Comparison of ENCODE assay signal across 34 cellular contexts in genomic region chr16:49016461-49016860, GRCh38.
"Had no signal": no experiment of that assay in that cellular context is flagged by ENCODE, and none has a peak within 500 bp of the region (broad histone marks: within the 10 kb centered on the region; RNA-seq: fewer than 3 reads in every experiment).

No MANE protein-coding gene starts in this region.

- H3K4me1 ChIP-seq: Peyer's patch, SJSA1 had no signal

- H3K9ac ChIP-seq: SK-N-SH had no signal

- H3K27ac Mint-ChIP-seq: activated CD4-positive, alpha-beta memory T cell treated with anti-CD3 and anti-CD28 coated beads, Interleukin-2, amount 10 ng/mL, durations not matched to agents 7 days and 5 days; activated CD8-positive, alpha-beta memory T cell treated with anti-CD3 and anti-CD28 coated beads, Interleukin-2, amount 10 ng/mL, durations not matched to agents 7 days and 5 days; activated naive CD8-positive, alpha-beta T cell treated with anti-CD3 and anti-CD28 coated beads for 36 hours; T-helper 17 cell had no signal

- H3K9me2 ChIP-seq: SK-N-SH had no signal

- H3K4me2 ChIP-seq: SK-N-SH had no signal

- DNase-seq: activated CD4-positive, alpha-beta memory T cell treated with anti-CD3 and anti-CD28 coated beads, Interleukin-2, amount 10 ng/mL, durations not matched to agents 7 days and 5 days; activated CD4-positive, alpha-beta T cell treated with anti-CD3 and anti-CD28 coated beads for 1 hour; activated CD4-positive, alpha-beta T cell treated with anti-CD3 and anti-CD28 coated beads for 48 hours; activated CD4-positive, CD25-positive, alpha-beta regulatory T cell; activated CD8-positive, alpha-beta memory T cell treated with anti-CD3 and anti-CD28 coated beads for 24 hours; activated CD8-positive, alpha-beta memory T cell treated with anti-CD3 and anti-CD28 coated beads, Interleukin-2, amount 10 ng/mL, durations not matched to agents 7 days and 5 days; activated CD8-positive, alpha-beta memory T cell treated with anti-CD3 and anti-CD28 coated beads, Interleukin-2, amount 50 U/mL, for 48 hours; activated effector memory CD4-positive, alpha-beta T cell treated with Interleukin-2 at 50 U/mL for 16 hours; activated naive CD4-positive, alpha-beta T cell; activated naive CD4-positive, alpha-beta T cell treated with anti-CD3 and anti-CD28 coated beads, Interleukin-2, amount 50 U/mL, for 16 hours; activated naive CD8-positive, alpha-beta T cell treated with anti-CD3 and anti-CD28 coated beads for 36 hours; activated T-cell treated with anti-CD3 and anti-CD28 coated beads, Interleukin-2, amount 50 U/mL, for 48 hours; amniotic stem cell; aorta; brain microvascular endothelial cell; NCI-H1417; NCI-H146; NCI-H187; NCI-H2029 treated with DMSO at 0.1 percent for 48 hours; NCI-H2107; NCI-H2171; NCI-H510A; NCI-H526; NCI-H748 treated with DMSO at 0.1 percent for 48 hours; NK-92 treated with Interleukin-12 subunit alpha and Interleukin-12 subunit beta, amount 100 ng/mL, for 24 hours; Peyer's patch; RPMI8226; SHP77 treated with DMSO at 0.1 percent for 48 hours; SK-N-SH; T-helper 17 cell; WERI-Rb-1 had no signal

- H3K4me3 ChIP-seq: Peyer's patch, SJSA1 had no signal

- H3K36me3 ChIP-seq: brain microvascular endothelial cell, Peyer's patch, SJSA1, WERI-Rb-1 had no signal

- ATAC-seq: activated CD8-positive, alpha-beta memory T cell treated with anti-CD3 and anti-CD28 coated beads, Interleukin-2, amount 10 ng/mL, durations not matched to agents 7 days and 5 days; PC-3; T-helper 17 cell had no signal

- H3K36me3 Mint-ChIP-seq: activated CD8-positive, alpha-beta memory T cell treated with anti-CD3 and anti-CD28 coated beads, Interleukin-2, amount 10 ng/mL, durations not matched to agents 7 days and 5 days; activated naive CD8-positive, alpha-beta T cell treated with anti-CD3 and anti-CD28 coated beads for 36 hours had no signal

- H3K4me1 Mint-ChIP-seq: activated CD4-positive, alpha-beta memory T cell treated with anti-CD3 and anti-CD28 coated beads, Interleukin-2, amount 10 ng/mL, durations not matched to agents 7 days and 5 days; activated CD8-positive, alpha-beta memory T cell treated with anti-CD3 and anti-CD28 coated beads, Interleukin-2, amount 10 ng/mL, durations not matched to agents 7 days and 5 days; activated naive CD8-positive, alpha-beta T cell treated with anti-CD3 and anti-CD28 coated beads for 36 hours; central memory CD8-positive, alpha-beta T cell; T-helper 17 cell had no signal

- H3K27me3 Mint-ChIP-seq: activated CD4-positive, alpha-beta memory T cell treated with anti-CD3 and anti-CD28 coated beads, Interleukin-2, amount 10 ng/mL, durations not matched to agents 7 days and 5 days; activated CD8-positive, alpha-beta memory T cell treated with anti-CD3 and anti-CD28 coated beads, Interleukin-2, amount 10 ng/mL, durations not matched to agents 7 days and 5 days; central memory CD8-positive, alpha-beta T cell; T-helper 17 cell had no signal

- H3K9me3 ChIP-seq: Peyer's patch, SJSA1, SK-N-SH had no signal

- H3K27me3 ChIP-seq: brain microvascular endothelial cell, Peyer's patch had no signal

- H3K27ac ChIP-seq: brain microvascular endothelial cell, Peyer's patch, SJSA1, WERI-Rb-1 had no signal

- H3K4me3 Mint-ChIP-seq: activated CD4-positive, alpha-beta memory T cell treated with anti-CD3 and anti-CD28 coated beads, Interleukin-2, amount 10 ng/mL, durations not matched to agents 7 days and 5 days; activated CD8-positive, alpha-beta memory T cell treated with anti-CD3 and anti-CD28 coated beads, Interleukin-2, amount 10 ng/mL, durations not matched to agents 7 days and 5 days; activated naive CD8-positive, alpha-beta T cell treated with anti-CD3 and anti-CD28 coated beads for 36 hours; central memory CD8-positive, alpha-beta T cell; T-helper 17 cell had no signal
